17 cellular contexts compared by ENCODE assay signal in the genomic region with DNA sequence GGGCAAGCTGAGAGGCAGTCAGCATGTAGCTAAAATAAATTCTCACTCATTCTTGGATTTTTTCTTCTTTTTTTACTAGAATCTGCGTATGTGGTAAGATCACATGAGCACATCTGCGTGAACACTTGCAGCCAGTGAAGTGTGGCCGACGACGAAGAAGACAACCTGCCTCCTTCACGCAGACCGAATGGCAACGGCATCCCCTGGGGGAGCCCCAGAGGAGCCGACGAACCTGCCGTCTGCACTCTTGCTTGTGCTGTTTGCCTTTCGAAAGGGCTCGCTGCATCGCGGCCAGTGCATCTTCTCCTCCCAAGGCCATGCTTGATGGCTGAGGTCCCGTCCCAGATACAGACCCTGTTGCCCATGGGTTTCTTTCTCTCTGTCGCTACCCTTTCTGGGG.
A peak's percentile ranks its signal among the peaks of the same experiment; 100 is the strongest.
DNase-seq lines count a peak whose midpoint lies in the region; ATAC-seq and TF ChIP-seq lines count a peak whose summit lies in the region.
"Had no signal": no experiment of that assay in that cellular context is flagged by ENCODE, and none has a peak within 500 bp of the region (broad histone marks: within the 10 kb centered on the region; RNA-seq: fewer than 3 reads in every experiment).

No MANE protein-coding gene starts in this region.

- H3K9me2 ChIP-seq in SU-DHL-6 (replicated peaks; ENCODE audit: insufficient read depth, low read length), result no peaks in the 10 kb centered on the region

- H3K36me3 ChIP-seq in SU-DHL-6 (ENCODE audit: low read length), result no peaks in the 10 kb centered on the region

- no peaks in the 10 kb centered on the region for H3K9me3 ChIP-seq in SU-DHL-6 (ENCODE audit: insufficient read depth, low read length)

- H4K20me1 ChIP-seq in SU-DHL-6 (ENCODE audit: low read depth, low read length), result no peaks in the 10 kb centered on the region

- H3K4me2 ChIP-seq in SU-DHL-6 (ENCODE audit: low read depth, low read length, poor library complexity, severe bottlenecking), result peak overlapping the region; percentile 49

- peak overlapping the region; percentile 21 for H3K4me3 ChIP-seq in SU-DHL-6 (ENCODE audit: insufficient read depth, low read length, poor library complexity, severe bottlenecking)

- no peaks in the 10 kb centered on the region for H3F3A ChIP-seq in SU-DHL-6 (ENCODE audit: insufficient read depth)

- H3K9ac ChIP-seq in SU-DHL-6 (ENCODE audit: low read length), result no peak overlapping the region

- no peaks in the 10 kb centered on the region for H3K27me3 ChIP-seq in SU-DHL-6 (ENCODE audit: low read length)

- TF ChIP-seq CTCF in GM10266 (IDR thresholded peaks at IDR 0.05; ENCODE audit: control insufficient read depth, insufficient read depth, low read depth, missing control alignments) (no peak), SU-DHL-6 (IDR thresholded peaks at IDR 0.05; ENCODE audit: insufficient read depth, low read length, poor library complexity, severe bottlenecking) (no peak)

- H2AFZ ChIP-seq in SU-DHL-6 (ENCODE audit: low read depth, low read length, severe bottlenecking), result peak overlapping the region; percentile 53

- H3K79me2 ChIP-seq in SU-DHL-6 (ENCODE audit: insufficient read depth, low read length), result no peaks in the 10 kb centered on the region

- DNase-seq in GM10266 (ENCODE audit: extremely low spot score) (peak; percentile 35), NCI-H1092 treated with DMSO at 0.1 percent for 48 hours (lab: John Stamatoyannopoulos, UW) (no peak), cerebellar cortex (ENCODE audit: low spot score) (no peak), NCI-H1694 treated with DMSO at 0.1 percent for 48 hours (lab: John Stamatoyannopoulos, UW) (no peak)
- DNase-seq: ACHN; activated CD4-positive, CD25-positive, alpha-beta regulatory T cell treated with anti-CD3 and anti-CD28 coated beads, Interleukin-2, amount 50 U/mL, for 72 hours; aorta; CD8-positive, alpha-beta memory T cell; DND-41; HCEC 1CT; left colon; stimulated activated naive CD8-positive, alpha-beta T cell treated with anti-CD3 and anti-CD28 coated beads, Interleukin-15, amount 100 ng/mL, for 72 hours had no signal

- H3K27ac ChIP-seq in SU-DHL-6 (ENCODE audit: low read depth, low read length), result peak overlapping the region; percentile 56

- peak; percentile 54 for ATAC-seq in GM21381 (IDR thresholded peaks at IDR 0.05; ENCODE audit: unreplicated experiment)
- peak; percentile 81 for ATAC-seq in HG02973 (IDR thresholded peaks at IDR 0.05; ENCODE audit: unreplicated experiment)
- ATAC-seq in activated CD4-positive, CD25-positive, alpha-beta regulatory T cell treated with anti-CD3 and anti-CD28 coated beads, Interleukin-2, amount 50 U/mL, for 24 hours, result no peak
- ATAC-seq: left colon; Right ventricle myocardium inferior; stimulated activated naive CD8-positive, alpha-beta T cell treated with anti-CD3 and anti-CD28 coated beads, Interleukin-15, amount 100 ng/mL, for 72 hours had no signal

Comparison
In these comparisons a context has a peak if more than half of its experiments do, and no peak if none do; other contexts are left out.
1. ATAC-seq: peak in GM21381 (single experiment) and HG02973 (single experiment); none in activated CD4-positive, CD25-positive, alpha-beta regulatory T cell treated with anti-CD3 and anti-CD28 coated beads, Interleukin-2, amount 50 U/mL, for 24 hours (0 of 2).